Comparison of ENCODE assay signal across 26 cellular contexts in genomic region chr19:33296473-33297060, GRCh38. TPM values are rescaled to one million over a fixed set of nuclear protein-coding genes. Genes with fewer than 3 reads are reported as not detected.
DNase-seq lines count a peak whose midpoint lies in the region; ATAC-seq, FAIRE-seq and TF ChIP-seq lines count a peak whose summit lies in the region.
"Had no signal": no experiment of that assay in that cellular context is flagged by ENCODE, and none has a peak within 500 bp of the region (broad histone marks: within the 10 kb centered on the region; RNA-seq: fewer than 3 reads in every experiment).

No MANE protein-coding gene starts in this region.

- H3K9me3 Mint-ChIP-seq in stimulated activated effector memory CD8-positive, alpha-beta T cell treated with anti-CD3 and anti-CD28 coated beads, Interleukin-12 subunit alpha, Interleukin-12 subunit beta, amount 100 ng/mL, for 72 hours: no peaks in the 10 kb centered on the region
- H3K9me3 Mint-ChIP-seq: activated CD4-positive, alpha-beta memory T cell treated with anti-CD3 and anti-CD28 coated beads, Interleukin-2, amount 10 ng/mL, durations not matched to agents 7 days and 5 days; activated naive CD4-positive, alpha-beta T cell treated with anti-CD3 and anti-CD28 coated beads for 36 hours; GM23338; neural crest cell; stimulated activated naive CD8-positive, alpha-beta T cell treated with anti-CD3 and anti-CD28 coated beads, Interleukin-15, Interleukin-2, amounts not matched to agents 100 ng/mL and 50 ng/mL, for 24 hours; T-cell had no signal

- H3K27ac ChIP-seq in kidney (ENCODE audit: low read depth in 2 of 2, low read length in 2 of 2) (no peak overlapping the region), gastroesophageal sphincter (no peak overlapping the region)
- H3K27ac ChIP-seq: uterus, VCaP had no signal

- 79 to 100% methylated on average over 1 to 5 of the region's 16 CpGs for WGBS in gastroesophageal sphincter (ENCODE audit: low coverage in 1 of 2), 2 donors

- H3K9ac ChIP-seq in kidney (ENCODE audit: low read length in 2 of 2): no peak overlapping the region

- peak overlapping the region; percentile 43 for H3K27ac Mint-ChIP-seq in stimulated activated effector memory CD8-positive, alpha-beta T cell treated with anti-CD3 and anti-CD28 coated beads, Interleukin-12 subunit alpha, Interleukin-12 subunit beta, amount 100 ng/mL, for 72 hours
- H3K27ac Mint-ChIP-seq: activated CD4-positive, alpha-beta memory T cell treated with anti-CD3 and anti-CD28 coated beads, Interleukin-2, amount 10 ng/mL, durations not matched to agents 7 days and 5 days; activated naive CD4-positive, alpha-beta T cell treated with anti-CD3 and anti-CD28 coated beads for 36 hours; B cell; GM23338; stimulated activated naive CD8-positive, alpha-beta T cell treated with anti-CD3 and anti-CD28 coated beads, Interleukin-15, Interleukin-2, amounts not matched to agents 100 ng/mL and 50 ng/mL, for 24 hours; T-cell had no signal

- H3K4me1 Mint-ChIP-seq in stimulated activated effector memory CD8-positive, alpha-beta T cell treated with anti-CD3 and anti-CD28 coated beads, Interleukin-12 subunit alpha, Interleukin-12 subunit beta, amount 100 ng/mL, for 72 hours: peaks cover 5% of the 10 kb centered on the region

- DNase-seq in DMS 273 treated with DMSO at 0.1 percent for 48 hours (lab: John Stamatoyannopoulos, UW) (peak; percentile 7), NCI-H2171 treated with DMSO at 0.1 percent for 48 hours (lab: John Stamatoyannopoulos, UW) (peak; percentile 77), kidney (peak; percentile 46), SW 1271 (lab: John Stamatoyannopoulos, UW) (no peak)
- no peak for DNase-seq in stimulated activated effector memory CD8-positive, alpha-beta T cell treated with anti-CD3 and anti-CD28 coated beads, Interleukin-12 subunit alpha, Interleukin-12 subunit beta, amount 100 ng/mL, for 72 hours (ENCODE audit: low spot score in 2 of 2)
- no peak for DNase-seq in activated CD4-positive, alpha-beta T cell treated with anti-CD3 and anti-CD28 coated beads for 1 hour
- DNase-seq in activated CD4-positive, alpha-beta T cell treated with anti-CD3 and anti-CD28 coated beads for 48 hours: no peak
- DNase-seq: activated CD4-positive, alpha-beta memory T cell treated with anti-CD3 and anti-CD28 coated beads, Interleukin-2, amount 10 ng/mL, durations not matched to agents 7 days and 5 days; activated naive CD4-positive, alpha-beta T cell treated with anti-CD3 and anti-CD28 coated beads for 36 hours; activated T-cell treated with anti-CD3 and anti-CD28 coated beads, Interleukin-2, amount 50 U/mL, for 1 hour; IMR-90; left cardiac atrium; midbrain; MM.1S; NCI-H1930; retina had no signal

- H3K9me3 ChIP-seq in kidney (ENCODE audit: control insufficient read depth in 1 of 2, low read length in 2 of 2) (no peaks in the 10 kb centered on the region), gastroesophageal sphincter (no peaks in the 10 kb centered on the region)
- H3K9me3 ChIP-seq: uterus had no signal

- no peak for TF ChIP-seq CTCF in kidney (IDR thresholded peaks at IDR 0.05; ENCODE audit: borderline replicate concordance, extremely low read depth, insufficient read depth)
- no peak for TF ChIP-seq CTCF in gastroesophageal sphincter (IDR thresholded peaks at IDR 0.05)

- TF ChIP-seq EP300 in gastroesophageal sphincter (IDR thresholded peaks at IDR 0.05): no peak

- H3K4me1 ChIP-seq in kidney (ENCODE audit: control insufficient read depth in 1 of 2, insufficient read depth in 1 of 2, low read depth in 1 of 2, low read length in 2 of 2): peaks cover 10 to 17% of the 10 kb centered on the region in 2 donors
- peaks cover 0 to 46% (median 11%) of the 10 kb centered on the region in 3 donors for H3K4me1 ChIP-seq in gastroesophageal sphincter
- H3K4me1 ChIP-seq: uterus had no signal

- no peak for ATAC-seq in stimulated activated effector memory CD8-positive, alpha-beta T cell treated with anti-CD3 and anti-CD28 coated beads, Interleukin-12 subunit alpha, Interleukin-12 subunit beta, amount 100 ng/mL, for 72 hours
- ATAC-seq in gastroesophageal sphincter: no peak
- ATAC-seq: GM23338, left cardiac atrium, T-cell had no signal

- H3K36me3 Mint-ChIP-seq in stimulated activated effector memory CD8-positive, alpha-beta T cell treated with anti-CD3 and anti-CD28 coated beads, Interleukin-12 subunit alpha, Interleukin-12 subunit beta, amount 100 ng/mL, for 72 hours: no peaks in the 10 kb centered on the region
- H3K36me3 Mint-ChIP-seq: T-cell had no signal

- no peak overlapping the region for H3K4me3 ChIP-seq in kidney (ENCODE audit: low read length in 2 of 2)
- no peak overlapping the region for H3K4me3 ChIP-seq in gastroesophageal sphincter
- H3K4me3 ChIP-seq: GM23338, uterus had no signal

- no peak for TF ChIP-seq POLR2A in gastroesophageal sphincter (IDR thresholded peaks at IDR 0.05)

- intact Hi-C loops in kidney (cut with DNase I): no loop called here

- no peak for FAIRE-seq in kidney (lab: Jason Lieb, UNC)
- FAIRE-seq: astrocyte, endometrium had no signal

- H3K27me3 ChIP-seq in gastroesophageal sphincter: peaks cover 27% of the 10 kb centered on the region
- H3K27me3 ChIP-seq: uterus had no signal

- H3K4me3 Mint-ChIP-seq in stimulated activated effector memory CD8-positive, alpha-beta T cell treated with anti-CD3 and anti-CD28 coated beads, Interleukin-12 subunit alpha, Interleukin-12 subunit beta, amount 100 ng/mL, for 72 hours: no peak overlapping the region
- H3K4me3 Mint-ChIP-seq: activated CD4-positive, alpha-beta memory T cell treated with anti-CD3 and anti-CD28 coated beads, Interleukin-2, amount 10 ng/mL, durations not matched to agents 7 days and 5 days; activated naive CD4-positive, alpha-beta T cell treated with anti-CD3 and anti-CD28 coated beads for 36 hours; B cell; GM23338; stimulated activated naive CD8-positive, alpha-beta T cell treated with anti-CD3 and anti-CD28 coated beads, Interleukin-15, Interleukin-2, amounts not matched to agents 100 ng/mL and 50 ng/mL, for 24 hours; T-cell had no signal

- H3K36me3 ChIP-seq in kidney (ENCODE audit: control insufficient read depth in 1 of 2, insufficient read depth in 2 of 2, low read length in 2 of 2) (no peaks in the 10 kb centered on the region), gastroesophageal sphincter (no peaks in the 10 kb centered on the region)
- H3K36me3 ChIP-seq: uterus had no signal

RNA-seq across cellular contexts. Expression of gene CEBPA, which starts 5.8 kb away (rescaled TPM):
- total RNA-seq in kidney: 7.1 TPM
- 6.6 TPM for polyA plus RNA-seq in kidney (ENCODE audit: insufficient read depth, low read depth, low replicate concordance)
- total RNA-seq in gastroesophageal sphincter: 10 to 100 TPM in 1 of 4 donors, 1 to 10 TPM in 3; 7.0 to 11.3 (median 9.0) TPM

Comparison
In these comparisons a context has a peak if more than half of its experiments do, and no peak if none do; other contexts are left out.
1. DNase-seq: peak in DMS 273 treated with DMSO at 0.1 percent for 48 hours (single experiment), NCI-H2171 treated with DMSO at 0.1 percent for 48 hours (single experiment) and kidney (single experiment); none in stimulated activated effector memory CD8-positive, alpha-beta T cell treated with anti-CD3 and anti-CD28 coated beads, Interleukin-12 subunit alpha, Interleukin-12 subunit beta, amount 100 ng/mL, for 72 hours (0 of 2), activated CD4-positive, alpha-beta T cell treated with anti-CD3 and anti-CD28 coated beads for 1 hour (single experiment), SW 1271 (0 of 2) and activated CD4-positive, alpha-beta T cell treated with anti-CD3 and anti-CD28 coated beads for 48 hours (single experiment).